In genomic region chr22:38239101-38239761, GRCh38 we compare ENCODE assay signal across 9 cellular contexts. TPM values are rescaled to one million over a fixed set of nuclear protein-coding genes. Genes with fewer than 3 reads are reported as not detected.
DNase-seq lines count a peak whose midpoint lies in the region; ATAC-seq, FAIRE-seq and TF ChIP-seq lines count a peak whose summit lies in the region.
"Had no signal": no experiment of that assay in that cellular context is flagged by ENCODE, and none has a peak within 500 bp of the region (broad histone marks: within the 10 kb centered on the region; RNA-seq: fewer than 3 reads in every experiment).

No MANE protein-coding gene starts in this region.

- H3K4me1 Mint-ChIP-seq in activated T-helper 1 cell treated with anti-CD3 and anti-CD28 coated beads, Interleukin-12 subunit alpha, Interleukin-12 subunit beta, Interleukin-2, Interleukin-4 antibody, amounts not matched to agents 30 ng/mL and 10 ng/mL and 1 ng/mL, durations not matched to agents 14 hours and 24 hours and 36 hours (ENCODE audit: low read depth), result no peaks in the 10 kb centered on the region

- peak; percentile 50 for DNase-seq in DMS 273 (lab: John Stamatoyannopoulos, UW; ENCODE audit: unreplicated experiment)
- DNase-seq in DMS 273 treated with DMSO at 0.1 percent for 48 hours (lab: John Stamatoyannopoulos, UW), result no peak
- DNase-seq in lung microvascular endothelial cell (ENCODE audit: low read depth in 2 of 2), result peak; percentile 23 to 81
- DNase-seq in upper lobe of right lung, result peak; percentile 74
- no peak for DNase-seq in GM12891 (ENCODE audit: insufficient read length, low spot score)
- DNase-seq in activated T-helper 1 cell treated with anti-CD3 and anti-CD28 coated beads, Interleukin-12 subunit alpha, Interleukin-12 subunit beta, Interleukin-2, Interleukin-4 antibody, amounts not matched to agents 30 ng/mL and 10 ng/mL and 1 ng/mL, durations not matched to agents 14 hours and 24 hours and 36 hours (ENCODE audit: low spot score), result no peak

- H3K4me1 ChIP-seq in duodenal mucosa (ENCODE audit: control insufficient read depth in 1 of 2, insufficient read depth in 2 of 2, low read length in 2 of 2) (peaks cover 48 to 50% of the 10 kb centered on the region in 2 donors), upper lobe of right lung (peaks cover 55% of the 10 kb centered on the region)

- H3K36me3 Mint-ChIP-seq in activated T-helper 1 cell treated with anti-CD3 and anti-CD28 coated beads, Interleukin-12 subunit alpha, Interleukin-12 subunit beta, Interleukin-2, Interleukin-4 antibody, amounts not matched to agents 30 ng/mL and 10 ng/mL and 1 ng/mL, durations not matched to agents 14 hours and 24 hours and 36 hours (ENCODE audit: low read depth), result peaks cover 15% of the 10 kb centered on the region

- no peak overlapping the region for H3K27ac Mint-ChIP-seq in activated T-helper 1 cell treated with anti-CD3 and anti-CD28 coated beads, Interleukin-12 subunit alpha, Interleukin-12 subunit beta, Interleukin-2, Interleukin-4 antibody, amounts not matched to agents 30 ng/mL and 10 ng/mL and 1 ng/mL, durations not matched to agents 14 hours and 24 hours and 36 hours

- FAIRE-seq in GM12891 (lab: Jason Lieb, UNC), result no peak
- FAIRE-seq: A204.1 had no signal

- peaks cover 11 to 28% of the 10 kb centered on the region in 2 donors for H3K36me3 ChIP-seq in duodenal mucosa (ENCODE audit: control insufficient read depth in 1 of 2, insufficient read depth in 2 of 2, low read length in 2 of 2)
- peaks cover 26% of the 10 kb centered on the region for H3K36me3 ChIP-seq in upper lobe of right lung

- H3K27ac ChIP-seq in duodenal mucosa (ENCODE audit: low read depth, low read length) (peak overlapping the region; percentile 44), upper lobe of right lung (peak overlapping the region; percentile 79)

- H3K27me3 ChIP-seq in duodenal mucosa (ENCODE audit: control insufficient read depth in 1 of 2, insufficient read depth in 2 of 2, low read length in 2 of 2) (no peaks in the 10 kb centered on the region), upper lobe of right lung (no peaks in the 10 kb centered on the region)

- H3K9me3 Mint-ChIP-seq in activated T-helper 1 cell treated with anti-CD3 and anti-CD28 coated beads, Interleukin-12 subunit alpha, Interleukin-12 subunit beta, Interleukin-2, Interleukin-4 antibody, amounts not matched to agents 30 ng/mL and 10 ng/mL and 1 ng/mL, durations not matched to agents 14 hours and 24 hours and 36 hours, result no peaks in the 10 kb centered on the region

- intact Hi-C loops in upper lobe of right lung (cut with DNase I), result no loop called here
- intact Hi-C loops in activated T-helper 1 cell treated with anti-CD3 and anti-CD28 coated beads, Interleukin-12 subunit alpha, Interleukin-12 subunit beta, Interleukin-2, Interleukin-4 antibody, amounts not matched to agents 30 ng/mL and 10 ng/mL and 1 ng/mL, durations not matched to agents 14 hours and 24 hours and 36 hours (cut with micrococcal nuclease), result no loop called here

- peak; percentile 27 for TF ChIP-seq CTCF in upper lobe of right lung (IDR thresholded peaks at IDR 0.05)

- no peak for TF ChIP-seq POLR2A in GM12891 (IDR thresholded peaks at IDR 0.05; ENCODE audit: low read depth, low read length)

- H3K27me3 Mint-ChIP-seq in activated T-helper 1 cell treated with anti-CD3 and anti-CD28 coated beads, Interleukin-12 subunit alpha, Interleukin-12 subunit beta, Interleukin-2, Interleukin-4 antibody, amounts not matched to agents 30 ng/mL and 10 ng/mL and 1 ng/mL, durations not matched to agents 14 hours and 24 hours and 36 hours (ENCODE audit: insufficient read depth), result no peaks in the 10 kb centered on the region

- H3K4me3 ChIP-seq in duodenal mucosa (ENCODE audit: low read depth in 1 of 2, low read length in 2 of 2) (peak overlapping the region in 1 of 2 donors; percentile 30), upper lobe of right lung (no peak overlapping the region)

- H3K9ac ChIP-seq in duodenal mucosa (ENCODE audit: low read depth in 1 of 2, low read length in 2 of 2), result peak overlapping the region in 1 of 2 donors; percentile 44

- H3K4me3 Mint-ChIP-seq in activated T-helper 1 cell treated with anti-CD3 and anti-CD28 coated beads, Interleukin-12 subunit alpha, Interleukin-12 subunit beta, Interleukin-2, Interleukin-4 antibody, amounts not matched to agents 30 ng/mL and 10 ng/mL and 1 ng/mL, durations not matched to agents 14 hours and 24 hours and 36 hours, result no peak overlapping the region

- ATAC-seq in upper lobe of right lung (peak; percentile 88), GM21360 (IDR thresholded peaks at IDR 0.05; ENCODE audit: unreplicated experiment) (no peak)

- no peaks in the 10 kb centered on the region for H3K9me3 ChIP-seq in duodenal mucosa (ENCODE audit: control insufficient read depth in 1 of 2, low read length in 2 of 2)
- no peaks in the 10 kb centered on the region for H3K9me3 ChIP-seq in upper lobe of right lung

TF ChIP-seq in GM12891, 5 proteins besides CTCF, POLR2A, EP300 and RAD21:
- TF ChIP-seq SPI1 (IDR thresholded peaks at IDR 0.05; ENCODE audit: low read depth, low read length) (no peak), POU2F2 (IDR thresholded peaks at IDR 0.05; ENCODE audit: low read depth, low read length) (no peak), TAF1 (IDR thresholded peaks at IDR 0.05; ENCODE audit: low read depth, low read length) (no peak), PAX5 (IDR thresholded peaks at IDR 0.05; ENCODE audit: insufficient read depth, low read length, severe bottlenecking) (no peak), POLR2AphosphoS5 (IDR thresholded peaks at IDR 0.05; ENCODE audit: low read depth, low read length) (no peak)

RNA-seq across cellular contexts. Expression of gene TMEM184B, which starts 33.6 kb away (rescaled TPM):
- 26.0 and 26.2 TPM in 2 replicates for total RNA-seq in lung microvascular endothelial cell
- 79.2 TPM for total RNA-seq in upper lobe of right lung
- polyA plus RNA-seq in GM12891 (2012; ENCODE audit: low read depth, missing spikeins), result 5.5 TPM
- total RNA-seq in activated T-helper 1 cell treated with anti-CD3 and anti-CD28 coated beads, Interleukin-12 subunit alpha, Interleukin-12 subunit beta, Interleukin-2, Interleukin-4 antibody, amounts not matched to agents 30 ng/mL and 10 ng/mL and 1 ng/mL, durations not matched to agents 14 hours and 24 hours and 36 hours, result 36.6 and 39.1 TPM in 2 replicates

RNA-seq across cellular contexts. Expression of gene MAFF, which starts 37.4 kb away (rescaled TPM):
- total RNA-seq in lung microvascular endothelial cell (41.0 and 262 TPM in 2 replicates), upper lobe of right lung (48.9 TPM)
- 2.6 TPM for polyA plus RNA-seq in GM12891 (2012; ENCODE audit: low read depth, missing spikeins)
- total RNA-seq in activated T-helper 1 cell treated with anti-CD3 and anti-CD28 coated beads, Interleukin-12 subunit alpha, Interleukin-12 subunit beta, Interleukin-2, Interleukin-4 antibody, amounts not matched to agents 30 ng/mL and 10 ng/mL and 1 ng/mL, durations not matched to agents 14 hours and 24 hours and 36 hours, result 12.3 and 12.5 TPM in 2 replicates

RNA-seq across cellular contexts. Expression of gene PLA2G6, which starts 57.6 kb away (rescaled TPM):
- total RNA-seq in lung microvascular endothelial cell (1.3 and 4.8 TPM in 2 replicates), upper lobe of right lung (52.4 TPM)
- 19.4 TPM for polyA plus RNA-seq in GM12891 (2012; ENCODE audit: low read depth, missing spikeins)
- total RNA-seq in activated T-helper 1 cell treated with anti-CD3 and anti-CD28 coated beads, Interleukin-12 subunit alpha, Interleukin-12 subunit beta, Interleukin-2, Interleukin-4 antibody, amounts not matched to agents 30 ng/mL and 10 ng/mL and 1 ng/mL, durations not matched to agents 14 hours and 24 hours and 36 hours, result 34.8 and 34.9 TPM in 2 replicates

Comparison
In these comparisons a context has a peak if more than half of its experiments do, and no peak if none do; other contexts are left out.
1. DNase-seq: peak in DMS 273 (single experiment), lung microvascular endothelial cell (2 of 2) and upper lobe of right lung (single experiment); none in DMS 273 treated with DMSO at 0.1 percent for 48 hours (single experiment), GM12891 (single experiment) and activated T-helper 1 cell treated with anti-CD3 and anti-CD28 coated beads, Interleukin-12 subunit alpha, Interleukin-12 subunit beta, Interleukin-2, Interleukin-4 antibody, amounts not matched to agents 30 ng/mL and 10 ng/mL and 1 ng/mL, durations not matched to agents 14 hours and 24 hours and 36 hours (single experiment).